33 cellular contexts compared by ENCODE assay signal in genomic region chr11:5941951-5942350, GRCh38. TPM values are rescaled to one million over a fixed set of nuclear protein-coding genes. Genes with fewer than 3 reads are reported as not detected.
"Had no signal": no experiment of that assay in that cellular context is flagged by ENCODE, and none has a peak within 500 bp of the region (broad histone marks: within the 10 kb centered on the region; RNA-seq: fewer than 3 reads in every experiment).

Gene OR56A3, plus strand, starts transcription at chr11:5942251. Its CDS starts 5,096 bp downstream, at chr11:5947347.

- H3K9me3 ChIP-seq: stomach, testis, thoracic aorta, thyroid gland, transverse colon, upper lobe of left lung, upper lobe of right lung, uterus, vagina had no signal

- H3K27ac Mint-ChIP-seq: stimulated activated effector memory CD8-positive, alpha-beta T cell treated with anti-CD3 and anti-CD28 coated beads, Interleukin-12 subunit alpha, Interleukin-12 subunit beta, amount 100 ng/mL, for 72 hours; stimulated activated memory B cell treated with anti-CD40 and anti-IgM and Interleukin-4, amounts not matched to agents 10 μg/mL and 1 μg/mL and 100 μg/mL, for 72 hours; stimulated activated naive B cell treated with anti-CD40 and anti-IgM and Interleukin-4, amounts not matched to agents 10 μg/mL and 1 μg/mL and 100 μg/mL, for 72 hours; stimulated activated naive CD8-positive, alpha-beta T cell treated with anti-CD3 and anti-CD28 coated beads, Interleukin-15, Interleukin-2, amounts not matched to agents 100 ng/mL and 50 ng/mL, for 24 hours; type B pancreatic cell had no signal

- H3K27ac ChIP-seq: stomach, suprapubic skin, testis, thoracic aorta, thyroid gland, tibial artery, tibial nerve, transverse colon, upper lobe of left lung, upper lobe of right lung, uterus, vagina had no signal

- H3K9me3 Mint-ChIP-seq: stimulated activated effector memory CD8-positive, alpha-beta T cell treated with anti-CD3 and anti-CD28 coated beads, Interleukin-12 subunit alpha, Interleukin-12 subunit beta, amount 100 ng/mL, for 72 hours; type B pancreatic cell had no signal

- DNase-seq: stimulated activated CD4-positive, alpha-beta T cell treated with anti-CD3 and anti-CD28 coated beads, Interleukin-2, amount 100 ng/mL, for 48 hours; stimulated activated CD4-positive, alpha-beta T cell treated with anti-CD3 and anti-CD28 coated beads, Interleukin-4, amount 100 ng/mL, for 1 hour; stimulated activated CD4-positive, alpha-beta T cell treated with anti-CD3 and anti-CD28 coated beads, Interleukin-4, amount 100 ng/mL, for 24 hours; stimulated activated CD4-positive, alpha-beta T cell treated with anti-CD3 and anti-CD28 coated beads, Interleukin-4, amount 100 ng/mL, for 4 hours; stimulated activated CD8-positive, alpha-beta memory T cell treated with anti-CD3 and anti-CD28 coated beads, Interleukin-4, amount 100 ng/mL, for 48 hours; stimulated activated naive B cell treated with anti-CD40 and anti-IgM and Interleukin-4, amounts not matched to agents 10 μg/mL and 1 μg/mL and 100 μg/mL, for 72 hours; stimulated activated naive CD4-positive, alpha-beta T cell; stimulated activated naive CD4-positive, alpha-beta T cell treated with Interleukin-2 at 50 U/mL for 16 hours; stimulated activated naive CD8-positive, alpha-beta T cell treated with anti-CD3 and anti-CD28 coated beads, Interleukin-15, amount 100 ng/mL, for 72 hours; stimulated activated naive CD8-positive, alpha-beta T cell treated with anti-CD3 and anti-CD28 coated beads, Interleukin-15, Interleukin-2, amounts not matched to agents 100 U/mL and 50 U/mL, for 24 hours; stomach; substantia nigra; testis; thyroid gland; tibial artery; transverse colon; trophoblast cell; upper lobe of left lung; upper lobe of right lung; uterus had no signal

- H3K4me3 Mint-ChIP-seq: stimulated activated effector memory CD8-positive, alpha-beta T cell treated with anti-CD3 and anti-CD28 coated beads, Interleukin-12 subunit alpha, Interleukin-12 subunit beta, amount 100 ng/mL, for 72 hours; stimulated activated memory B cell treated with anti-CD40 and anti-IgM and Interleukin-4, amounts not matched to agents 10 μg/mL and 1 μg/mL and 100 μg/mL, for 72 hours; stimulated activated naive B cell treated with anti-CD40 and anti-IgM and Interleukin-4, amounts not matched to agents 10 μg/mL and 1 μg/mL and 100 μg/mL, for 72 hours; stimulated activated naive CD8-positive, alpha-beta T cell treated with anti-CD3 and anti-CD28 coated beads, Interleukin-15, amount 100 ng/mL, for 72 hours; stimulated activated naive CD8-positive, alpha-beta T cell treated with anti-CD3 and anti-CD28 coated beads, Interleukin-15, Interleukin-2, amounts not matched to agents 100 ng/mL and 50 ng/mL, for 24 hours; type B pancreatic cell had no signal

- H3K4me3 ChIP-seq: stomach, suprapubic skin, testis, thoracic aorta, thyroid gland, tibial artery, tibial nerve, transverse colon, upper lobe of left lung, upper lobe of right lung, uterus, vagina had no signal

- H3K36me3 ChIP-seq: stomach, suprapubic skin, thoracic aorta, thyroid gland, tibial artery, tibial nerve, transverse colon, upper lobe of left lung, upper lobe of right lung, uterus, vagina had no signal

- H3K4me1 Mint-ChIP-seq: stimulated activated effector memory CD8-positive, alpha-beta T cell treated with anti-CD3 and anti-CD28 coated beads, Interleukin-12 subunit alpha, Interleukin-12 subunit beta, amount 100 ng/mL, for 72 hours; stimulated activated memory B cell treated with anti-CD40 and anti-IgM and Interleukin-4, amounts not matched to agents 10 μg/mL and 1 μg/mL and 100 μg/mL, for 72 hours; stimulated activated naive B cell treated with anti-CD40 and anti-IgM and Interleukin-4, amounts not matched to agents 10 μg/mL and 1 μg/mL and 100 μg/mL, for 72 hours; stimulated activated naive CD8-positive, alpha-beta T cell treated with anti-CD3 and anti-CD28 coated beads, Interleukin-15, amount 100 ng/mL, for 72 hours had no signal

- H3K27me3 ChIP-seq: stomach, suprapubic skin, testis, thyroid gland, tibial artery, tibial nerve, transverse colon, upper lobe of left lung, upper lobe of right lung, uterus, vagina had no signal

- H3K4me1 ChIP-seq: stomach, suprapubic skin, testis, thyroid gland, tibial artery, tibial nerve, transverse colon, upper lobe of left lung, upper lobe of right lung, uterus, vagina had no signal

- H3K36me3 Mint-ChIP-seq: stimulated activated effector memory CD8-positive, alpha-beta T cell treated with anti-CD3 and anti-CD28 coated beads, Interleukin-12 subunit alpha, Interleukin-12 subunit beta, amount 100 ng/mL, for 72 hours; stimulated activated memory B cell treated with anti-CD40 and anti-IgM and Interleukin-4, amounts not matched to agents 10 μg/mL and 1 μg/mL and 100 μg/mL, for 72 hours; stimulated activated naive B cell treated with anti-CD40 and anti-IgM and Interleukin-4, amounts not matched to agents 10 μg/mL and 1 μg/mL and 100 μg/mL, for 72 hours; type B pancreatic cell had no signal

- H3K27me3 Mint-ChIP-seq: type B pancreatic cell had no signal

RNA-seq across cellular contexts. Expression of gene OR56A3, which starts in this region (rescaled TPM):
- total RNA-seq: stomach, subcutaneous adipose tissue, suprapubic skin, temporal lobe, thoracic aorta, thyroid gland, tibial nerve, transverse colon, upper lobe of left lung, upper lobe of right lung, ureter, urinary bladder, uterus, vagina had no signal
- polyA plus RNA-seq: stomach, thymus, urinary bladder had no signal
